23 cellular contexts compared by ENCODE assay signal in genomic region chr3:127000128-127000527, GRCh38.
"Had no signal": no experiment of that assay in that cellular context is flagged by ENCODE, and none has a peak within 500 bp of the region (broad histone marks: within the 10 kb centered on the region; RNA-seq: fewer than 3 reads in every experiment).

No MANE protein-coding gene starts in this region.

- H3K9me3 ChIP-seq: gastrocnemius medialis, lower lobe of right lung, ovary, sigmoid colon, transverse colon had no signal

- H3K27ac Mint-ChIP-seq: activated CD8-positive, alpha-beta T cell treated with anti-CD3 and anti-CD28 coated beads for 36 hours; activated naive CD8-positive, alpha-beta T cell treated with anti-CD3 and anti-CD28 coated beads for 36 hours; activated T-cell treated with anti-CD3 and anti-CD28 coated beads, Interleukin-2, amount 50 U/mL, for 72 hours; effector memory CD8-positive, alpha-beta T cell; mesothelial cell of epicardium; neural progenitor cell; stimulated activated effector memory CD8-positive, alpha-beta T cell treated with anti-CD3 and anti-CD28 coated beads, Interleukin-12 subunit alpha, Interleukin-12 subunit beta, amount 100 ng/mL, for 72 hours; T-helper 1 cell treated with Interleukin-12 subunit alpha and Interleukin-12 subunit beta and Interleukin-4 antibody, amounts not matched to agents 30 μg/mL and 1 μg/mL, for 36 hours; WTC11 had no signal

- H3K27me3 ChIP-seq: gastrocnemius medialis, neural progenitor cell, ovary, sigmoid colon, transverse colon had no signal

- H3K9me3 Mint-ChIP-seq: activated CD8-positive, alpha-beta T cell treated with anti-CD3 and anti-CD28 coated beads for 36 hours; activated naive CD8-positive, alpha-beta T cell treated with anti-CD3 and anti-CD28 coated beads for 36 hours; activated T-cell treated with anti-CD3 and anti-CD28 coated beads, Interleukin-2, amount 50 U/mL, for 72 hours; brain; central memory CD8-positive, alpha-beta T cell; effector memory CD8-positive, alpha-beta T cell; mesothelial cell of epicardium; neural progenitor cell; stimulated activated effector memory CD8-positive, alpha-beta T cell treated with anti-CD3 and anti-CD28 coated beads, Interleukin-12 subunit alpha, Interleukin-12 subunit beta, amount 100 ng/mL, for 72 hours; T-helper 1 cell treated with Interleukin-12 subunit alpha and Interleukin-12 subunit beta and Interleukin-4 antibody, amounts not matched to agents 30 μg/mL and 1 μg/mL, for 36 hours; WTC11 had no signal

- H3K27ac ChIP-seq: epithelial cell of prostate, gastrocnemius medialis, neural progenitor cell, ovary, sigmoid colon, transverse colon had no signal

- DNase-seq: activated CD4-positive, alpha-beta T cell treated with anti-CD3 and anti-CD28 coated beads for 48 hours; activated CD8-positive, alpha-beta memory T cell treated with anti-CD3 and anti-CD28 coated beads, Interleukin-2, amount 50 U/mL, for 4 hours; activated CD8-positive, alpha-beta T cell treated with anti-CD3 and anti-CD28 coated beads for 36 hours; activated gamma-delta T cell treated with Interleukin-2 at 50 U/mL for 16 hours; activated naive CD8-positive, alpha-beta T cell treated with anti-CD3 and anti-CD28 coated beads for 36 hours; activated T-cell treated with anti-CD3 and anti-CD28 coated beads, Interleukin-2, amount 50 U/mL, for 72 hours; dermis blood vessel endothelial cell; effector memory CD8-positive, alpha-beta T cell; gastrocnemius medialis; left cardiac atrium; lower lobe of right lung; ovary; sigmoid colon; transverse colon had no signal

- H3K27me3 Mint-ChIP-seq: activated CD8-positive, alpha-beta T cell treated with anti-CD3 and anti-CD28 coated beads for 36 hours; activated naive CD8-positive, alpha-beta T cell treated with anti-CD3 and anti-CD28 coated beads for 36 hours; central memory CD8-positive, alpha-beta T cell; effector memory CD8-positive, alpha-beta T cell had no signal

- H3K36me3 Mint-ChIP-seq: activated naive CD8-positive, alpha-beta T cell treated with anti-CD3 and anti-CD28 coated beads for 36 hours; WTC11 had no signal

- H3K4me3 ChIP-seq: gastrocnemius medialis, lower lobe of right lung, neural progenitor cell, ovary, sigmoid colon, transverse colon had no signal

- H3K36me3 ChIP-seq: gastrocnemius medialis, lower lobe of right lung, neural progenitor cell, ovary, transverse colon had no signal

- H3K4me2 ChIP-seq: neural progenitor cell had no signal

- H2AFZ ChIP-seq: neural progenitor cell had no signal

- H3K9ac ChIP-seq: neural progenitor cell had no signal

- ATAC-seq: activated CD8-positive, alpha-beta T cell treated with anti-CD3 and anti-CD28 coated beads for 36 hours; activated T-cell treated with anti-CD3 and anti-CD28 coated beads, Interleukin-2, amount 50 U/mL, for 72 hours; effector memory CD8-positive, alpha-beta T cell; gastrocnemius medialis; left cardiac atrium; lower lobe of right lung; SK-N-SH treated with all-trans-retinoic acid at 6 μM for 48 hours; stimulated activated effector memory CD8-positive, alpha-beta T cell treated with anti-CD3 and anti-CD28 coated beads, Interleukin-12 subunit alpha, Interleukin-12 subunit beta, amount 100 ng/mL, for 72 hours; WTC11 had no signal

- H3K4me1 Mint-ChIP-seq: stimulated activated effector memory CD8-positive, alpha-beta T cell treated with anti-CD3 and anti-CD28 coated beads, Interleukin-12 subunit alpha, Interleukin-12 subunit beta, amount 100 ng/mL, for 72 hours had no signal

- H3K4me3 Mint-ChIP-seq: activated CD8-positive, alpha-beta T cell treated with anti-CD3 and anti-CD28 coated beads for 36 hours; activated naive CD8-positive, alpha-beta T cell treated with anti-CD3 and anti-CD28 coated beads for 36 hours; activated T-cell treated with anti-CD3 and anti-CD28 coated beads, Interleukin-2, amount 50 U/mL, for 72 hours; brain; central memory CD8-positive, alpha-beta T cell; effector memory CD8-positive, alpha-beta T cell; mesothelial cell of epicardium; neural progenitor cell; stimulated activated effector memory CD8-positive, alpha-beta T cell treated with anti-CD3 and anti-CD28 coated beads, Interleukin-12 subunit alpha, Interleukin-12 subunit beta, amount 100 ng/mL, for 72 hours; T-helper 1 cell treated with Interleukin-12 subunit alpha and Interleukin-12 subunit beta and Interleukin-4 antibody, amounts not matched to agents 30 μg/mL and 1 μg/mL, for 36 hours; WTC11 had no signal
